22 cellular contexts compared by ENCODE assay signal in the genomic region with DNA sequence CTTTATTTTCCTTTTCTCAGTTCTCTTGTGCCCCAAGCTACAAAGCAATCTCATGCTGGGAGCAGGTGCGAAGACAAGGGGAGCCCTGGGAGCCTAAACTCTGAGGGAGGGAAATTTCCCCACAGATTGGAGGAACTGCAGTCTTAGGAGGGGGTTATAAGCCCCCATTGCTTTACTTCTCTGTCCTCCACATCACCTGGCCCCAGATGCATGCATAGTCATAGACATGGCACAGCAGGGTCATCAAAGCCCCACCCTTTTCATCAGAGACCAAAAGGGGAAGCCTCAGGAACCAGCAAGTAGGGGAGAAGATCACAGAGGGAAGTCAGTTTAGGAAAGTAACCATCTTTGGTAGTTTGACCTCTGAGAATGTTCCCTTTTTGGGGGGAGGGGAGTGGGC. TPM values are rescaled to one million over a fixed set of nuclear protein-coding genes. Genes with fewer than 3 reads are reported as not detected.
A peak's percentile ranks its signal among the peaks of the same experiment; 100 is the strongest.
DNase-seq lines count a peak whose midpoint lies in the region; ATAC-seq and TF ChIP-seq lines count a peak whose summit lies in the region.
"Had no signal": no experiment of that assay in that cellular context is flagged by ENCODE, and none has a peak within 500 bp of the region (broad histone marks: within the 10 kb centered on the region; RNA-seq: fewer than 3 reads in every experiment).

No MANE protein-coding gene starts in this region.

- H2AFZ ChIP-seq in GM23338 = no peak overlapping the region
- no peak overlapping the region for H2AFZ ChIP-seq in MM.1S (ENCODE audit: low read length)
- H2AFZ ChIP-seq in hepatocyte = no peak overlapping the region

- no peak for TF ChIP-seq CTCF in GM23338 (conservative IDR thresholded peaks at IDR 0.05; ENCODE audit: low read depth in 2 of 2)
- no peak for TF ChIP-seq CTCF in MM.1S (IDR thresholded peaks at IDR 0.05; ENCODE audit: low read length)
- no peak for TF ChIP-seq CTCF in foreskin fibroblast (IDR thresholded peaks at IDR 0.05; ENCODE audit: low read depth, low read length)
- TF ChIP-seq CTCF in hepatocyte (IDR thresholded peaks at IDR 0.05; ENCODE audit: poor library complexity) = no peak

- H3K79me2 ChIP-seq in GM23338 (replicated peaks; ENCODE audit: insufficient read depth) = no peaks in the 10 kb centered on the region; the same call in 1 of the 2 replicates
- H3K79me2 ChIP-seq in MM.1S (ENCODE audit: low read length) = no peaks in the 10 kb centered on the region
- peaks cover under 1% of the 10 kb centered on the region for H3K79me2 ChIP-seq in hepatocyte

- H3K9me2 ChIP-seq in GM23338 (ENCODE audit: insufficient read depth) = no peaks in the 10 kb centered on the region
- no peaks in the 10 kb centered on the region for H3K9me2 ChIP-seq in MM.1S (replicated peaks; ENCODE audit: insufficient read depth, low read length)
- no peaks in the 10 kb centered on the region for H3K9me2 ChIP-seq in hepatocyte (replicated peaks; ENCODE audit: insufficient read depth)

- H3K27me3 ChIP-seq in GM23338 (ENCODE audit: insufficient read depth) (no peaks in the 10 kb centered on the region), MM.1S (replicated peaks; ENCODE audit: insufficient read depth, low read length) (no peaks in the 10 kb centered on the region), hepatocyte (no peaks in the 10 kb centered on the region)
- H3K27me3 ChIP-seq: adrenal gland; BLaER1 treated with 17β-estradiol and CSF1 and Interleukin-3, amounts not matched to agents 10 nM and 100 nM had no signal

- peak; percentile 27 for DNase-seq in GM23338 (ENCODE audit: low spot score)
- DNase-seq in MM.1S = no peak
- no peak for DNase-seq in left lobe of liver (ENCODE audit: low spot score)
- no peak for DNase-seq in anterior cingulate cortex (lab: John Stamatoyannopoulos, UW)
- DNase-seq in foreskin fibroblast = no peak
- DNase-seq in hepatocyte (ENCODE audit: low spot score) = no peak
- DNase-seq: activated CD4-positive, alpha-beta T cell treated with anti-CD3 and anti-CD28 coated beads for 48 hours; activated T-cell treated with anti-CD3 and anti-CD28 coated beads, Interleukin-2, amount 50 U/mL, for 48 hours; adrenal gland; cortex of kidney; NCI-H1048; NCI-H446; PC-3; retina; stimulated activated CD4-positive, alpha-beta T cell treated with anti-CD3 and anti-CD28 coated beads, Interleukin-1b, Interleukin-23, amount 100 ng/mL, for 48 hours; T-cell had no signal

- ATAC-seq in GM18907 (IDR thresholded peaks at IDR 0.05; ENCODE audit: unreplicated experiment) (peak; percentile 33), GM23338 (peak; percentile 88), left lobe of liver (peak; percentile 27), HG03520 (IDR thresholded peaks at IDR 0.05; ENCODE audit: unreplicated experiment) (no peak)
- ATAC-seq: esophagus mucosa; natural killer cell treated with Interleukin-12 subunit alpha and Interleukin-12 subunit beta and Interleukin-15 and Interleukin-18, amount 100 ng/mL, for 72 hours; PC-3; T-cell had no signal

- H3K4me3 Mint-ChIP-seq in GM23338 = peak overlapping the region; percentile 11; the same call in 1 of the 3 replicates
- H3K4me3 Mint-ChIP-seq: natural killer cell treated with Interleukin-12 subunit alpha and Interleukin-12 subunit beta and Interleukin-15 and Interleukin-18, amount 100 ng/mL, for 72 hours; T-cell had no signal

- peaks cover 38% of the 10 kb centered on the region for H3K36me3 Mint-ChIP-seq in GM23338 (ENCODE audit: low read depth)

- H4K20me1 ChIP-seq in GM23338 (replicated peaks; ENCODE audit: insufficient read depth) = no peaks in the 10 kb centered on the region
- no peaks in the 10 kb centered on the region for H4K20me1 ChIP-seq in MM.1S (ENCODE audit: insufficient read depth, low read length)
- H4K20me1 ChIP-seq in hepatocyte (ENCODE audit: insufficient read depth, poor library complexity, severe bottlenecking) = no peaks in the 10 kb centered on the region

- no peak overlapping the region for H3K27ac Mint-ChIP-seq in GM23338
- H3K27ac Mint-ChIP-seq: natural killer cell treated with Interleukin-12 subunit alpha and Interleukin-12 subunit beta and Interleukin-15 and Interleukin-18, amount 100 ng/mL, for 72 hours; T-cell had no signal

- H3K36me3 ChIP-seq in GM23338 (ENCODE audit: insufficient read depth) (no peaks in the 10 kb centered on the region), MM.1S (replicated peaks; ENCODE audit: insufficient read depth, low read length) (no peaks in the 10 kb centered on the region), hepatocyte (replicated peaks; ENCODE audit: insufficient read depth, low read depth) (peaks cover 5% of the 10 kb centered on the region)
- H3K36me3 ChIP-seq: adrenal gland had no signal

- peaks cover 13% of the 10 kb centered on the region; the same call in 2 of the 3 replicates for H3K9me3 Mint-ChIP-seq in GM23338

- H3K4me1 Mint-ChIP-seq in GM23338 = peaks cover 30% of the 10 kb centered on the region

- H3K9me3 ChIP-seq in MM.1S (replicated peaks; ENCODE audit: insufficient read depth, low read length) (no peaks in the 10 kb centered on the region), hepatocyte (ENCODE audit: low read depth) (peaks cover under 1% of the 10 kb centered on the region)

- no peak overlapping the region for H3K27ac ChIP-seq in GM23338 (ENCODE audit: low read depth)
- H3K27ac ChIP-seq in MM.1S (ENCODE audit: low read length) = peak overlapping the region; percentile 16; the same call in 1 of the 2 replicates
- no peak overlapping the region for H3K27ac ChIP-seq in hepatocyte
- H3K27ac ChIP-seq: adrenal gland; BLaER1 treated with 17β-estradiol and CSF1 and Interleukin-3, amounts not matched to agents 10 nM and 100 nM had no signal

- H3K4me2 ChIP-seq in GM23338 (no peak overlapping the region), MM.1S (ENCODE audit: low read depth, low read length) (peak overlapping the region; percentile 16; the same call in 1 of the 2 replicates), hepatocyte (no peak overlapping the region)

- H3K4me1 ChIP-seq in GM23338 (ENCODE audit: insufficient read depth) (peaks cover 14% of the 10 kb centered on the region; the same call in 1 of the 2 replicates), MM.1S (ENCODE audit: low read length) (0 out of 2 replicates have a peak, but pooled peaks cover 8% of the 10 kb centered on the region), hepatocyte (ENCODE audit: insufficient read depth) (peaks cover 3% of the 10 kb centered on the region)
- H3K4me1 ChIP-seq: adrenal gland had no signal

- 94% methylated on average over 1 of the region's 1 CpG for WGBS in hepatocyte (ENCODE audit: low lambda C conversion rate, missing lambda C conversion rate)

- no peaks in the 10 kb centered on the region for H3K27me3 Mint-ChIP-seq in GM23338 (ENCODE audit: insufficient read depth, low read depth, poor library complexity)
- H3K27me3 Mint-ChIP-seq: natural killer cell treated with Interleukin-12 subunit alpha and Interleukin-12 subunit beta and Interleukin-15 and Interleukin-18, amount 100 ng/mL, for 72 hours; T-cell had no signal

- no peak overlapping the region for H3K9ac ChIP-seq in MM.1S (ENCODE audit: low read length)
- H3K9ac ChIP-seq: BLaER1 treated with 17β-estradiol and CSF1 and Interleukin-3, amounts not matched to agents 10 nM and 100 nM had no signal

- no peaks in the 10 kb centered on the region for H3F3A ChIP-seq in GM23338 (replicated peaks; ENCODE audit: low read depth)
- no peaks in the 10 kb centered on the region for H3F3A ChIP-seq in MM.1S (ENCODE audit: insufficient read depth, low read length)

- no peak overlapping the region for H3K4me3 ChIP-seq in GM23338
- no peak overlapping the region for H3K4me3 ChIP-seq in MM.1S (ENCODE audit: low read length)
- H3K4me3 ChIP-seq in foreskin fibroblast (ENCODE audit: low read depth in 1 of 2, low read length in 2 of 2) = no peak overlapping the region
- H3K4me3 ChIP-seq in hepatocyte = no peak overlapping the region
- H3K4me3 ChIP-seq: adrenal gland; BLaER1 treated with 17β-estradiol and CSF1 and Interleukin-3, amounts not matched to agents 10 nM and 100 nM; lung had no signal

TF ChIP-seq in GM23338, 12 proteins besides CTCF, POLR2A, EP300 and RAD21:
- TF ChIP-seq CREB1 (CRISPR knock-in tag; IDR thresholded peaks at IDR 0.05; ENCODE audit: low read depth) = no peak

RNA-seq across cellular contexts. Expression of gene LANCL1, which starts 33.7 kb away (rescaled TPM):
- 36.8 and 41.1 TPM in 2 replicates for total RNA-seq in GM23338 (2014; rRNA removed; shearing (Covaris generic))
- polyA plus RNA-seq in GM23338 (2016; fragmentation: Nextera tagmentation; extraction: Ambion mirVana) = 10.8 and 13.4 TPM in 2 replicates
- 15.6 TPM for total RNA-seq in left lobe of liver
- total RNA-seq in hepatocyte = 40.2 and 43.7 TPM in 2 replicates
- 13.5 and 22.7 TPM in 2 replicates for polyA plus RNA-seq in hepatocyte
